In genomic region chr20:50792708-50793574, GRCh38 we compare ENCODE assay signal across 1 cellular context.
TF ChIP-seq lines count a peak whose summit lies in the region.

No MANE protein-coding gene starts in this region.

TF ChIP-seq in HepG2, 621 proteins besides CTCF, POLR2A, EP300 and RAD21 (continued from another document):
- TF ChIP-seq KAT7 (CRISPR knock-in tag; IDR thresholded peaks at IDR 0.05; ENCODE audit: borderline replicate concordance) (no peak), ZNF256 (CRISPR knock-in tag; conservative IDR thresholded peaks at IDR 0.05) (0 out of 2 replicates have a peak, but pooled peaks have one; percentile 51), JUN (CRISPR knock-in tag; IDR thresholded peaks at IDR 0.05) (no peak), ZSCAN22 (CRISPR knock-in tag; IDR thresholded peaks at IDR 0.05) (no peak), ZBTB44 (CRISPR knock-in tag; IDR thresholded peaks at IDR 0.05) (no peak), PAXIP1 (CRISPR knock-in tag; conservative IDR thresholded peaks at IDR 0.05) (peak; percentile 23; the same call in 1 of the 2 replicates), ZNF580 (CRISPR knock-in tag; IDR thresholded peaks at IDR 0.05; ENCODE audit: borderline replicate concordance, low read depth) (no peak), NFYC (CRISPR knock-in tag; IDR thresholded peaks at IDR 0.05) (0 out of 2 replicates have a peak, but pooled peaks have one; percentile 16), ZNF280D (CRISPR knock-in tag; IDR thresholded peaks at IDR 0.05) (no peak), HOXA3 (CRISPR knock-in tag; IDR thresholded peaks at IDR 0.05) (0 out of 2 replicates have a peak, but pooled peaks have one; percentile 2), ZNF616 (CRISPR knock-in tag; IDR thresholded peaks at IDR 0.05; ENCODE audit: low read depth) (peak; percentile 50; the same call in 1 of the 2 replicates), MZF1 (CRISPR knock-in tag; IDR thresholded peaks at IDR 0.05; ENCODE audit: borderline replicate concordance) (no peak), CAMTA2 (CRISPR knock-in tag; IDR thresholded peaks at IDR 0.05; ENCODE audit: borderline replicate concordance) (no peak), AGO1 (IDR thresholded peaks at IDR 0.05; ENCODE audit: low read depth, low read length, poor library complexity, severe bottlenecking) (no peak), DPF2 (CRISPR knock-in tag; IDR thresholded peaks at IDR 0.05; ENCODE audit: borderline replicate concordance, low read depth) (no peak)
TF ChIP-seq in HepG2: peak in this region for 24.
